In the genomic region with DNA sequence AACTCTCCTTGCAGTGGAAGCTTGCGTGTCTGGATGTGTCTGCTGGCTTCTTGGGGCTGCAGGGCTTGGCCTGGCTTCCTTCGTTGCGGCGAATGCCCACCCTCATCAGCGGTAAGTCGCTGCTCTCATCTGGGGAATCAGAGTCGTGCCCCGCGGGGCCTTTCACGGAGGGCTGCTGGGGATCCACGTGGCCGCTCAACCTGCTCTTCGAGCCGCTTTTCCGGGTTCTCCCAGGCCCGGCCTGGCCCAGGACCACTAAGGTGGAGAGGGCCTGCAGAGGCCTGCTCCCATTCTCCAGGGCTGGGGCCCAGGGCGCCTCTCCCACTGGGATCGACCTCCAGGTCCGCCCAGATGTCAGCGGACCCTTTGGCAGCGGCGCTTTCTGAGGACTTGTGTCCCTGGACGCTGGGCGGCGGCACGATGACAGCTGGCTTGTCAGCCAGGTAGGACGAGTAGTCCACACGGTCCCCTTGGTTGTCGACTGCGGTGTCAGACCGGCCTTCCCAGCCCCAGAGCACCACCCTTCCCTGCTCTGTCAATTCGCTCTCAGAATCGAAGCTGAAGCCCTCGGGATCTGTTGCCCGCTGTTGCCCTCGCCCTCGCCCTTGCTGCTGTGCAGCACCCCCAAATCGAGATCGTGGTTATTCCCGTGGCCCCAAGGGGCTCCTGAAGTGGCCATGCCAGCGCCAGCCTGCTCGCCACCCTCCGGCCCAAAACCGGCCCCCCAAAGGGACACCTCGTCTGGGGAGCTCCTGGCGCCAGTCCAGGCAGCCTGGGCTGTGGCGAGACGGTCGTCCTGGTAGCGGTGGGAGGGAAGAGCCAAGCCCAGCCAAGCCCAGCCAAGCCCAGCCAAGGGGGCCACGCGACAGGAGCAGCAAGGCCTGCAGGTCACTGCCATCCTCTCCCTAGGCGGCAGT, we compare ENCODE assay signal across 29 cellular contexts.
"Had no signal": no experiment of that assay in that cellular context is flagged by ENCODE, and none has a peak within 500 bp of the region (broad histone marks: within the 10 kb centered on the region; RNA-seq: fewer than 3 reads in every experiment).

No MANE protein-coding gene starts in this region.

- H3K9me3 ChIP-seq: body of pancreas had no signal

- H3K4me3 ChIP-seq: body of pancreas, breast epithelium had no signal

- H3K4me1 ChIP-seq: body of pancreas, breast epithelium had no signal

- H3K27me3 ChIP-seq: body of pancreas had no signal

- DNase-seq: activated B cell treated with CpG ODN at 0.5 μM for 24 hours; activated CD4-positive, alpha-beta memory T cell treated with anti-CD3 and anti-CD28 coated beads, Interleukin-2, amount 10 ng/mL, durations not matched to agents 7 days and 5 days; activated CD4-positive, alpha-beta T cell treated with anti-CD3 and anti-CD28 coated beads for 48 hours; activated CD4-positive, CD25-positive, alpha-beta regulatory T cell treated with anti-CD3 and anti-CD28 coated beads, Interleukin-2, amount 50 U/mL, for 72 hours; activated CD8-positive, alpha-beta memory T cell treated with anti-CD3 and anti-CD28 coated beads for 24 hours; activated effector memory CD4-positive, alpha-beta T cell treated with anti-CD3 and anti-CD28 coated beads, Interleukin-2, amount 50 U/mL, for 16 hours; activated naive CD4-positive, alpha-beta T cell treated with Interleukin-2 at 50 U/mL for 16 hours; activated naive CD8-positive, alpha-beta T cell treated with anti-CD3 and anti-CD28 coated beads, Interleukin-2, amount 10 ng/mL, durations not matched to agents 7 days and 5 days; activated T-cell treated with anti-CD3 and anti-CD28 coated beads, Interleukin-2, amount 50 U/mL, for 1 hour; activated T-cell treated with anti-CD3 and anti-CD28 coated beads, Interleukin-2, amount 50 U/mL, for 72 hours; amygdala; body of pancreas; Karpas-422; KBM-7; NCI-H1048; NCI-H1105 treated with DMSO at 0.1 percent for 48 hours; NCI-H1436; NCI-H1694; NCI-H1930; NCI-H345; NCI-H524 treated with DMSO at 0.1 percent for 48 hours; OCI-M1; Right ventricle myocardium superior; SW 1271; T-helper 1 cell; T-helper 2 cell; T-helper 9 cell had no signal

- H3K36me3 ChIP-seq: breast epithelium had no signal

- H3K27ac ChIP-seq: body of pancreas, breast epithelium, VCaP had no signal
